ENCODE assay signal across 8 cellular contexts in genomic region chr3:172711457-172711800, GRCh38. TPM values are rescaled to one million over a fixed set of nuclear protein-coding genes. Genes with fewer than 3 reads are reported as not detected.
DNase-seq lines count a peak whose midpoint lies in the region; ATAC-seq and TF ChIP-seq lines count a peak whose summit lies in the region.

No MANE protein-coding gene starts in this region.

- POLR2A ChIA-PET in PC-9 (lab: Charles Lee; ENCODE audit: unreplicated experiment), result interaction anchor here (0.6 to 1.9 kb wide), 6 partner anchors 38 to 633 kb away, joined by 3 to 16 read pairs (median 5); partner anchors contain the start of gene ECT2

- ATAC-seq in GM21529 (IDR thresholded peaks at IDR 0.05; ENCODE audit: unreplicated experiment) (peak; percentile 4), GM18520 (IDR thresholded peaks at IDR 0.05; ENCODE audit: unreplicated experiment) (no peak)

- H3K4me1 Mint-ChIP-seq in nephron progenitor cell, result peaks cover 35% of the 10 kb centered on the region

- H3K36me3 ChIP-seq in PC-9 (ENCODE audit: low read depth) (no peaks in the 10 kb centered on the region), ectodermal cell (ENCODE audit: control insufficient read depth, insufficient read depth, low read length) (no peaks in the 10 kb centered on the region)

- peaks cover 43% of the 10 kb centered on the region for H3K79me2 ChIP-seq in PC-9 (ENCODE audit: low read depth)

- CTCF ChIA-PET in PC-9 (lab: Charles Lee), result interaction anchor here (0.5 to 2.9 kb wide), 4 partner anchors 26 to 87 kb away, joined by 3 to 39 read pairs (median 5); partner anchors contain the start of gene ECT2

- peak overlapping the region; percentile 94 for H3K4me3 Mint-ChIP-seq in nephron progenitor cell

- H3K4me2 ChIP-seq in PC-9, result peak overlapping the region; percentile 87

- peak overlapping the region; percentile 95 for H3K4me3 ChIP-seq in AG10803 (ENCODE audit: low read length)
- peak overlapping the region; percentile 83 for H3K4me3 ChIP-seq in PC-9
- H3K4me3 ChIP-seq in ectodermal cell (ENCODE audit: insufficient read depth, low read depth, low read length), result peak overlapping the region; percentile 95

- H3K36me3 Mint-ChIP-seq in nephron progenitor cell (ENCODE audit: low read depth), result no peaks in the 10 kb centered on the region

- TF ChIP-seq CTCF in AG10803 (conservative IDR thresholded peaks at IDR 0.05; ENCODE audit: low read length), result no peak; the same call in 1 of the 2 replicates
- no peak for TF ChIP-seq CTCF in PC-9 (conservative IDR thresholded peaks at IDR 0.05)
- no peak for TF ChIP-seq CTCF in nephron progenitor cell (IDR thresholded peaks at IDR 0.05)

- H4K20me1 ChIP-seq in PC-9 (ENCODE audit: insufficient read depth), result peaks cover 3% of the 10 kb centered on the region; the same call in 1 of the 2 replicates

- H3K27me3 Mint-ChIP-seq in nephron progenitor cell (ENCODE audit: low read depth, poor library complexity), result peaks cover 6% of the 10 kb centered on the region

- H3K4me1 ChIP-seq in PC-9 (replicated peaks; ENCODE audit: insufficient read depth), result peaks cover 62% of the 10 kb centered on the region
- peaks cover 6% of the 10 kb centered on the region for H3K4me1 ChIP-seq in ectodermal cell (ENCODE audit: control insufficient read depth, insufficient read depth, low read length)

- H3K9me3 Mint-ChIP-seq in nephron progenitor cell, result no peaks in the 10 kb centered on the region

- no peaks in the 10 kb centered on the region for H3K9me3 ChIP-seq in PC-9 (ENCODE audit: insufficient read depth, low read depth)
- no peaks in the 10 kb centered on the region for H3K9me3 ChIP-seq in ectodermal cell (ENCODE audit: control insufficient read depth, low read length)

- DNase-seq in AG10803 (ENCODE audit: low read depth) (no peak), PC-9 (peak; percentile 63 to 87), nephron progenitor cell (no peak), NCI-H345 treated with DMSO at 0.1 percent for 48 hours (lab: John Stamatoyannopoulos, UW; ENCODE audit: unreplicated experiment) (no peak), epidermal melanocyte (ENCODE audit: insufficient read length, low spot score) (no peak)

- peak overlapping the region; percentile 91 for H3K27ac Mint-ChIP-seq in nephron progenitor cell

- TSS peak; percentile 92 for BruUV-seq in PC-9 (replicated peaks; lab: Mats Ljungman, UMichigan)

- intact Hi-C loops in PC-9 (cut with micrococcal nuclease; ENCODE audit: unreplicated experiment), result loop anchor here (1.0 to 2.0 kb wide), 6 partner anchors 11 to 151 kb away; partner anchors contain the start of gene ECT2

- H2AFZ ChIP-seq in PC-9, result peak overlapping the region; percentile 68

- H3K27ac ChIP-seq in PC-9 (peak overlapping the region; percentile 98), ectodermal cell (ENCODE audit: insufficient read depth, low read depth, low read length, poor library complexity, severe bottlenecking) (peak overlapping the region; percentile 26)

- H3K9me2 ChIP-seq in PC-9 (ENCODE audit: insufficient read depth), result no peaks in the 10 kb centered on the region

- 77 to 78% methylated on average over 2 of the region's 2 CpGs for WGBS in ectodermal cell, 2 experiments

- H3F3A ChIP-seq in PC-9 (ENCODE audit: insufficient read depth, low read depth), result peaks cover 34% of the 10 kb centered on the region

- H3K27me3 ChIP-seq in PC-9 (ENCODE audit: insufficient read depth, low read depth) (no peaks in the 10 kb centered on the region), ectodermal cell (ENCODE audit: control insufficient read depth, insufficient read depth, low read length, poor library complexity, severe bottlenecking) (peaks cover 6% of the 10 kb centered on the region)

RNA-seq across cellular contexts. Expression of gene NCEH1, which starts 0.6 kb away (rescaled TPM):
- total RNA-seq in PC-9 (2021), result 39.6 and 43.5 TPM in 2 replicates
- polyA plus RNA-seq in ectodermal cell (2013, experiment 1 of 4), result 5.2 TPM
- polyA plus RNA-seq in ectodermal cell (2013, experiment 2 of 4), result 3.2 TPM
- polyA plus RNA-seq in ectodermal cell (2013, experiment 3 of 4), result 2.8 TPM
- polyA plus RNA-seq in ectodermal cell (2013, experiment 4 of 4), result 2.9 TPM

RNA-seq across cellular contexts. Expression of gene ECT2, which starts 39.1 kb away (rescaled TPM):
- 128 and 145 TPM in 2 replicates for total RNA-seq in PC-9 (2021)
- 81.9 TPM for polyA plus RNA-seq in ectodermal cell (2013, experiment 1 of 4)
- 80.6 TPM for polyA plus RNA-seq in ectodermal cell (2013, experiment 2 of 4)
- polyA plus RNA-seq in ectodermal cell (2013, experiment 3 of 4), result 80.2 TPM
- polyA plus RNA-seq in ectodermal cell (2013, experiment 4 of 4), result 79.8 TPM

Comparison
In these comparisons a context has a peak if more than half of its experiments do, and no peak if none do; other contexts are left out.
1. DNase-seq: peak in PC-9 (2 of 2); none in AG10803 (single experiment), nephron progenitor cell (single experiment), NCI-H345 treated with DMSO at 0.1 percent for 48 hours (single experiment) and epidermal melanocyte (single experiment).
2. Peak in every context shown above with its lines, with median percentiles within 50 percentile points of each other: H3K4me3 ChIP-seq.